9 cellular contexts compared by ENCODE assay signal in genomic region chr22:50756949-50757491, GRCh38. TPM values are rescaled to one million over a fixed set of nuclear protein-coding genes. Genes with fewer than 3 reads are reported as not detected.
A peak's percentile ranks its signal among the peaks of the same experiment; 100 is the strongest.
DNase-seq lines count a peak whose midpoint lies in the region; ATAC-seq and TF ChIP-seq lines count a peak whose summit lies in the region.
"Not testable (repeated sequence)": the region's sequence is repeated elsewhere in the genome, so short reads cannot be mapped to it uniquely, and the experiment has no call there.
"Had no signal": no experiment of that assay in that cellular context is flagged by ENCODE, and none has a peak within 500 bp of the region (broad histone marks: within the 10 kb centered on the region; RNA-seq: fewer than 3 reads in every experiment).

No MANE protein-coding gene starts in this region.

- not testable (repeated sequence) for H3K4me1 ChIP-seq in CD4-positive, CD25-positive, alpha-beta regulatory T cell (ENCODE audit: control insufficient read depth, insufficient read depth, low read length, poor library complexity, severe bottlenecking); Peyer's patch; breast epithelium; right atrium auricular region; neuron (ENCODE audit: insufficient read depth, low read length)

- TF ChIP-seq POLR2A in Peyer's patch (IDR thresholded peaks at IDR 0.05); breast epithelium (IDR thresholded peaks at IDR 0.05): not testable (repeated sequence)

- not testable (repeated sequence) for H3K36me3 ChIP-seq in CD4-positive, CD25-positive, alpha-beta regulatory T cell (ENCODE audit: control insufficient read depth, insufficient read depth, low read length); Peyer's patch; breast epithelium; right atrium auricular region; neuron (ENCODE audit: insufficient read depth, low read length)

- H3K4me3 ChIP-seq in CD4-positive, CD25-positive, alpha-beta regulatory T cell (ENCODE audit: low read depth, low read length): peak overlapping the region; percentile 75
- peak overlapping the region; percentile 57 for H3K4me3 ChIP-seq in Jurkat, Clone E6-1 (ENCODE audit: low read length)
- H3K4me3 ChIP-seq in Peyer's patch (peak overlapping the region; percentile 39 to 52 (median 46)), breast epithelium (peak overlapping the region; percentile 48 to 78 (median 58)), right atrium auricular region (peak overlapping the region; percentile 54), neuron (ENCODE audit: low read length) (peak overlapping the region; percentile 86)

- peak overlapping the region; percentile 89 for H2AFZ ChIP-seq in neuron (ENCODE audit: low read depth, low read length)

- POLR2A ChIA-PET in activated CD8-positive, alpha-beta T cell treated with anti-CD3 and anti-CD28 coated beads, Interleukin-2, amount 10 ng/mL, durations not matched to agents 7 days and 5 days (lab: Charles Lee): not testable (repeated sequence)

- H3K27me3 Mint-ChIP-seq in CD4-positive, CD25-positive, alpha-beta regulatory T cell: peaks cover 12% of the 10 kb centered on the region
- not testable (repeated sequence) for H3K27me3 Mint-ChIP-seq in activated CD8-positive, alpha-beta T cell treated with anti-CD3 and anti-CD28 coated beads, Interleukin-2, amount 10 ng/mL, durations not matched to agents 7 days and 5 days (ENCODE audit: low read depth)

- peak overlapping the region; percentile 82 to 95 (median 92) for H3K27ac Mint-ChIP-seq in CD4-positive, CD25-positive, alpha-beta regulatory T cell
- peak overlapping the region; percentile 89 for H3K27ac Mint-ChIP-seq in activated CD8-positive, alpha-beta T cell treated with anti-CD3 and anti-CD28 coated beads, Interleukin-2, amount 10 ng/mL, durations not matched to agents 7 days and 5 days

- peaks cover 3 to 36% (median 7%) of the 10 kb centered on the region in 4 donors for H3K4me1 Mint-ChIP-seq in CD4-positive, CD25-positive, alpha-beta regulatory T cell
- peaks cover 13% of the 10 kb centered on the region for H3K4me1 Mint-ChIP-seq in activated CD8-positive, alpha-beta T cell treated with anti-CD3 and anti-CD28 coated beads, Interleukin-2, amount 10 ng/mL, durations not matched to agents 7 days and 5 days (ENCODE audit: low read depth)

- TF ChIP-seq CTCF in Peyer's patch (IDR thresholded peaks at IDR 0.05): peak in 5 of 6 experiments; percentile 21 to 45 (median 31)
- not testable (repeated sequence) for TF ChIP-seq CTCF in breast epithelium (IDR thresholded peaks at IDR 0.05)
- TF ChIP-seq CTCF in right atrium auricular region (IDR thresholded peaks at IDR 0.05): peak; percentile 18 to 57

- H3K27me3 ChIP-seq in CD4-positive, CD25-positive, alpha-beta regulatory T cell (ENCODE audit: control insufficient read depth, insufficient read depth, low read length); Peyer's patch; breast epithelium; right atrium auricular region; neuron (ENCODE audit: insufficient read depth, low read length): not testable (repeated sequence)

- CTCF ChIA-PET in activated CD8-positive, alpha-beta T cell treated with anti-CD3 and anti-CD28 coated beads, Interleukin-2, amount 10 ng/mL, durations not matched to agents 7 days and 5 days (lab: Charles Lee): interaction anchor here (0.9 kb wide), 1 partner anchor 26 kb away, joined by 3 read pairs; no protein-coding TSS in a partner anchor

- H3K9me3 ChIP-seq in CD4-positive, CD25-positive, alpha-beta regulatory T cell (ENCODE audit: control insufficient read depth in 2 of 2, low read length in 2 of 2); Peyer's patch; breast epithelium; right atrium auricular region; neuron (ENCODE audit: low read length): not testable (repeated sequence)

- not testable (repeated sequence) for H3K27ac ChIP-seq in CD4-positive, CD25-positive, alpha-beta regulatory T cell (ENCODE audit: insufficient read depth, low read length, poor library complexity, severe bottlenecking)
- peak overlapping the region; percentile 4 to 60 (median 16) for H3K27ac ChIP-seq in Peyer's patch
- peak overlapping the region in 1 of 2 donors; percentile 68 for H3K27ac ChIP-seq in breast epithelium
- peak overlapping the region in 1 of 2 donors; percentile 58 for H3K27ac ChIP-seq in right atrium auricular region

- H3K9me3 Mint-ChIP-seq in CD4-positive, CD25-positive, alpha-beta regulatory T cell; activated CD8-positive, alpha-beta T cell treated with anti-CD3 and anti-CD28 coated beads, Interleukin-2, amount 10 ng/mL, durations not matched to agents 7 days and 5 days (ENCODE audit: insufficient read depth): not testable (repeated sequence)

- peak overlapping the region; percentile 95 to 99 (median 96) for H3K4me3 Mint-ChIP-seq in CD4-positive, CD25-positive, alpha-beta regulatory T cell
- peak overlapping the region; percentile 91 for H3K4me3 Mint-ChIP-seq in activated CD8-positive, alpha-beta T cell treated with anti-CD3 and anti-CD28 coated beads, Interleukin-2, amount 10 ng/mL, durations not matched to agents 7 days and 5 days

- not testable (repeated sequence) for H3K36me3 Mint-ChIP-seq in CD4-positive, CD25-positive, alpha-beta regulatory T cell; activated CD8-positive, alpha-beta T cell treated with anti-CD3 and anti-CD28 coated beads, Interleukin-2, amount 10 ng/mL, durations not matched to agents 7 days and 5 days (ENCODE audit: low read depth)

- peak in 1 of 2 donors; percentile 42 for ATAC-seq in CD4-positive, CD25-positive, alpha-beta regulatory T cell (ENCODE audit: low read depth in 2 of 2)
- ATAC-seq in activated CD8-positive, alpha-beta T cell treated with anti-CD3 and anti-CD28 coated beads, Interleukin-2, amount 10 ng/mL, durations not matched to agents 7 days and 5 days: peak; percentile 55

- DNase-seq in CD4-positive, CD25-positive, alpha-beta regulatory T cell: peak; percentile 38 to 73 (median 55)
- peak; percentile 47 for DNase-seq in Jurkat, Clone E6-1 (ENCODE audit: low read depth, low spot score)
- peak in 2 of 3 donors; percentile 61 to 80 for DNase-seq in Peyer's patch
- peak; percentile 69 for DNase-seq in activated CD8-positive, alpha-beta T cell treated with anti-CD3 and anti-CD28 coated beads, Interleukin-2, amount 10 ng/mL, durations not matched to agents 7 days and 5 days
- not testable (repeated sequence) for DNase-seq in breast epithelium (ENCODE audit: low spot score in 2 of 2); right atrium auricular region (ENCODE audit: low spot score)
- peak; percentile 30 to 38 for DNase-seq in stimulated activated CD8-positive, alpha-beta memory T cell treated with anti-CD3 and anti-CD28 coated beads, Interleukin-2, amount 100 ng/mL, for 1 hour (ENCODE audit: low read depth in 2 of 2)

- intact Hi-C loops in breast epithelium (cut with DNase I; ENCODE audit: low total_unique reads): not testable (repeated sequence)

RNA-seq across cellular contexts. Expression of gene ACR, which starts 19.0 kb away (rescaled TPM):
- total RNA-seq in CD4-positive, CD25-positive, alpha-beta regulatory T cell: not detected
- polyA plus RNA-seq in CD4-positive, CD25-positive, alpha-beta regulatory T cell: not detected
- not detected for polyA plus RNA-seq in Jurkat, Clone E6-1 (2012; ENCODE audit: insufficient read depth, insufficient read length)
- total RNA-seq in Peyer's patch: not detected
- not detected for total RNA-seq in activated CD8-positive, alpha-beta T cell treated with anti-CD3 and anti-CD28 coated beads, Interleukin-2, amount 10 ng/mL, durations not matched to agents 7 days and 5 days
- total RNA-seq in breast epithelium: under 1 TPM in 2 of 3 donors, not detected in 1; 0.44 to 0.80 TPM
- total RNA-seq in right atrium auricular region: under 1 TPM in 1 of 2 donors, not detected in 1; 0.39 TPM
- total RNA-seq: frontal cortex had no signal

RNA-seq across cellular contexts. Expression of gene RABL2B, which starts 26.4 kb away (rescaled TPM):
- 45.3 TPM for total RNA-seq in CD4-positive, CD25-positive, alpha-beta regulatory T cell
- polyA plus RNA-seq in CD4-positive, CD25-positive, alpha-beta regulatory T cell: 10 to 100 TPM; 14.8 to 23.3 (median 21.1) TPM
- 33.2 TPM for polyA plus RNA-seq in Jurkat, Clone E6-1 (2012; ENCODE audit: insufficient read depth, insufficient read length)
- total RNA-seq in Peyer's patch: 10 to 100 TPM; 10.2 to 41.3 (median 27.7) TPM
- 10 to 100 TPM; 22.0 to 23.3 TPM for total RNA-seq in activated CD8-positive, alpha-beta T cell treated with anti-CD3 and anti-CD28 coated beads, Interleukin-2, amount 10 ng/mL, durations not matched to agents 7 days and 5 days
- 10 to 100 TPM; 16.0 to 33.1 (median 32.1) TPM for total RNA-seq in breast epithelium
- total RNA-seq in right atrium auricular region: 1 to 10 TPM; 4.3 to 9.9 TPM
